ENCODE assay signal across 8 cellular contexts in the genomic region with DNA sequence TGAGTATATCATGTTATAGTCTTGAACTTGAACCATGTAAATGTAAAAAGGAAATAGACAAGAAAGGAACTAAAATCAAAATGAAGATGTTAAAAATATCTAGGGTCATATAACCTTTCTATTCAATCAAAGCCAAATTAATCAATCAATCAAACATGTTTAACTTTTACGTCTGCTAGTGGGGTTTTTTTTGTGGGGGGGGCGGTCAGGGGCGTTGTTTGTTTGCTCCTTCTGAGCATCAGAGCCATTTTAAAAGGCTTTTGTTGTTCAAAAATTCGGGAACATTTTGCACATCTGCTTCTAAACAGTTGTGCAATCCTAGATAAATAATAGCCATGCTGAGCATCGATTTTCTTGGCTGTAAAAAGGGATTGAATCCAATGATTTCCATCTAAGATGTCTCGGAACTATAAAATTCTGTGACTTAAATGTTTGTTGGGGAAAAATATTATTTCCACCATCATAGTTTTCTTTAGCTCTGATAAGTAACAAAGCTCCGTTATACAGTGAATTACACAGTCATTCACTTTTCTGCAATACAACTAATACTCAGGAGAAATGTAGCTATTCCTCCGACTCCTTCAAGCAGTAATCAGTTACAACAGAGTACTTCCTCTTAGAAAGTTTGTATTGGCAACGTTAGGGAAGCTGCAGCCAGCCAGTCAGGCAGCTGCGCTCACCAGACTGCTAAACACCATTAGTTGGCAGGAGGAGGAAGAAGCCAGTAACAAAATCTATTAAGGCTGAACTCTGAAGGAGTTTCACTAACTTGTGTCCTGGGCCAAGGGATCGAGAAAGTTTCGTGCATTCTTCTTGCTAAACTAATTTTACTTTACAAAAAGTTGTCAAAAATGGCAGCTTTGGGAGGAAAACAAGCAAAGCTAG. TPM values are rescaled to one million over a fixed set of nuclear protein-coding genes. Genes with fewer than 3 reads are reported as not detected.
DNase-seq lines count a peak whose midpoint lies in the region; ATAC-seq and TF ChIP-seq lines count a peak whose summit lies in the region.

No MANE protein-coding gene starts in this region.

- TF ChIP-seq POLR2A in NB4 (IDR thresholded peaks at IDR 0.05; ENCODE audit: extremely low read depth, insufficient read length) = no peak
- peak in 1 of 2 donors; percentile 33 for TF ChIP-seq POLR2A in tibial nerve (IDR thresholded peaks at IDR 0.05)

- no peaks in the 10 kb centered on the region for H3K36me3 ChIP-seq in tibial nerve

- H3K27me3 ChIP-seq in dorsolateral prefrontal cortex (no peaks in the 10 kb centered on the region), tibial nerve (no peaks in the 10 kb centered on the region)

- no peaks in the 10 kb centered on the region for H3K36me3 Mint-ChIP-seq in mesothelial cell of epicardium
- no peaks in the 10 kb centered on the region for H3K36me3 Mint-ChIP-seq in activated T-helper 2 cell treated with anti-CD3 and anti-CD28 coated beads, Interferon-gamma antibody, Interleukin-2, Interleukin-4, amounts not matched to agents 10 μg/mL and 5 μg/mL and 100 μg/mL, durations not matched to agents 14 hours and 24 hours and 36 hours (ENCODE audit: low read depth)

- peaks cover 0 to 65% (median 25%) of the 10 kb centered on the region in 4 donors for H3K4me1 ChIP-seq in tibial nerve

- H3K4me3 ChIP-seq in NB4 (ENCODE audit: low read depth, low read length) (no peak overlapping the region), dorsolateral prefrontal cortex (peak overlapping the region; percentile 35 to 88 (median 79)), tibial nerve (peak overlapping the region; percentile 64 to 72 (median 68))

- peak; percentile 86 for DNase-seq in Ammon's horn (ENCODE audit: low spot score)
- DNase-seq in NB4 (ENCODE audit: low read depth) = peak; percentile 60
- peak in 7 of 10 donors; percentile 24 to 59 (median 50) for DNase-seq in dorsolateral prefrontal cortex
- DNase-seq in mesothelial cell of epicardium (ENCODE audit: low spot score in 2 of 2, unreplicated experiment in 2 of 2) = no peak
- DNase-seq in tibial nerve (ENCODE audit: low spot score in 2 of 2) = peak; percentile 32 to 61
- no peak for DNase-seq in activated T-helper 2 cell treated with anti-CD3 and anti-CD28 coated beads, Interferon-gamma antibody, Interleukin-2, Interleukin-4, amounts not matched to agents 10 μg/mL and 5 μg/mL and 100 μg/mL, durations not matched to agents 14 hours and 24 hours and 36 hours (ENCODE audit: low spot score)
- no peak for DNase-seq in GM20000 (ENCODE audit: low spot score)

- TF ChIP-seq CTCF in NB4 (IDR thresholded peaks at IDR 0.05; ENCODE audit: low read depth, low read length) = no peak
- peak in 4 of 56 donors; percentile 10 to 19 (median 14) for TF ChIP-seq CTCF in dorsolateral prefrontal cortex (IDR thresholded peaks at IDR 0.05 in 54 of 56, conservative IDR thresholded peaks at IDR 0.05 in 2 of 56; ENCODE audit: low read depth in 1 of 56, partially characterized antibody in 56 of 56)
- no peak for TF ChIP-seq CTCF in mesothelial cell of epicardium (IDR thresholded peaks at IDR 0.05; ENCODE audit: unreplicated experiment)
- no peak for TF ChIP-seq CTCF in tibial nerve (IDR thresholded peaks at IDR 0.05)
- no peak for TF ChIP-seq CTCF in GM20000 (IDR thresholded peaks at IDR 0.05; ENCODE audit: extremely low read depth, missing control alignments)

- H3K4me3 Mint-ChIP-seq in mesothelial cell of epicardium = peak overlapping the region; percentile 90
- no peak overlapping the region for H3K4me3 Mint-ChIP-seq in activated T-helper 2 cell treated with anti-CD3 and anti-CD28 coated beads, Interferon-gamma antibody, Interleukin-2, Interleukin-4, amounts not matched to agents 10 μg/mL and 5 μg/mL and 100 μg/mL, durations not matched to agents 14 hours and 24 hours and 36 hours (ENCODE audit: low read depth)

- no peaks in the 10 kb centered on the region for H3K27me3 Mint-ChIP-seq in mesothelial cell of epicardium (ENCODE audit: low read depth)
- peaks cover 26% of the 10 kb centered on the region for H3K27me3 Mint-ChIP-seq in activated T-helper 2 cell treated with anti-CD3 and anti-CD28 coated beads, Interferon-gamma antibody, Interleukin-2, Interleukin-4, amounts not matched to agents 10 μg/mL and 5 μg/mL and 100 μg/mL, durations not matched to agents 14 hours and 24 hours and 36 hours (ENCODE audit: low read depth)

- peaks cover 3% of the 10 kb centered on the region for H3K9me3 Mint-ChIP-seq in mesothelial cell of epicardium
- H3K9me3 Mint-ChIP-seq in activated T-helper 2 cell treated with anti-CD3 and anti-CD28 coated beads, Interferon-gamma antibody, Interleukin-2, Interleukin-4, amounts not matched to agents 10 μg/mL and 5 μg/mL and 100 μg/mL, durations not matched to agents 14 hours and 24 hours and 36 hours = no peaks in the 10 kb centered on the region

- TF ChIP-seq EP300 in tibial nerve (IDR thresholded peaks at IDR 0.05) = peak; percentile 54 to 83

- H3K27ac ChIP-seq in dorsolateral prefrontal cortex (peak overlapping the region; percentile 3 to 96 (median 89)), tibial nerve (peak overlapping the region; percentile 86 to 96 (median 93))

- H3K4me1 Mint-ChIP-seq in mesothelial cell of epicardium = peaks cover 30% of the 10 kb centered on the region
- peaks cover 14% of the 10 kb centered on the region for H3K4me1 Mint-ChIP-seq in activated T-helper 2 cell treated with anti-CD3 and anti-CD28 coated beads, Interferon-gamma antibody, Interleukin-2, Interleukin-4, amounts not matched to agents 10 μg/mL and 5 μg/mL and 100 μg/mL, durations not matched to agents 14 hours and 24 hours and 36 hours (ENCODE audit: low read depth)

- WGBS in tibial nerve, 2 donors = 4 to 5% methylated on average over 12 of the region's 12 CpGs

- ATAC-seq in HG02840 (IDR thresholded peaks at IDR 0.05; ENCODE audit: low FRiP score, unreplicated experiment) = no peak

- intact Hi-C loops in dorsolateral prefrontal cortex (cut with DNase I) = loop anchor here (1.0 to 2.0 kb wide), 2 partner anchors 24 to 25 kb away; no protein-coding TSS in a partner anchor
- intact Hi-C loops in activated T-helper 2 cell treated with anti-CD3 and anti-CD28 coated beads, Interferon-gamma antibody, Interleukin-2, Interleukin-4, amounts not matched to agents 10 μg/mL and 5 μg/mL and 100 μg/mL, durations not matched to agents 14 hours and 24 hours and 36 hours (cut with micrococcal nuclease) = no loop called here

- no peaks in the 10 kb centered on the region for H3K9me3 ChIP-seq in tibial nerve

- H3K27ac Mint-ChIP-seq in mesothelial cell of epicardium = peak overlapping the region; percentile 18
- H3K27ac Mint-ChIP-seq in activated T-helper 2 cell treated with anti-CD3 and anti-CD28 coated beads, Interferon-gamma antibody, Interleukin-2, Interleukin-4, amounts not matched to agents 10 μg/mL and 5 μg/mL and 100 μg/mL, durations not matched to agents 14 hours and 24 hours and 36 hours = no peak overlapping the region

RNA-seq across cellular contexts. Expression of a gene that starts 2.1 kb away (rescaled TPM):
- total RNA-seq in dorsolateral prefrontal cortex (10 to 100 TPM; 20.0 to 77.4 (median 33.9) TPM), mesothelial cell of epicardium (17.7 to 18.1 TPM (median 17.9 TPM) in 3 replicates), tibial nerve (10 to 100 TPM; 51.3 to 59.1 (median 57.1) TPM)
- 1.2 and 1.4 TPM in 2 replicates for total RNA-seq in activated T-helper 2 cell treated with anti-CD3 and anti-CD28 coated beads, Interferon-gamma antibody, Interleukin-2, Interleukin-4, amounts not matched to agents 10 μg/mL and 5 μg/mL and 100 μg/mL, durations not matched to agents 14 hours and 24 hours and 36 hours

Comparison
In these comparisons a context has a peak if more than half of its experiments do, and no peak if none do; other contexts are left out.
1. DNase-seq: peak in Ammon's horn (single experiment), NB4 (single experiment), dorsolateral prefrontal cortex (7 of 10) and tibial nerve (2 of 2); none in mesothelial cell of epicardium (0 of 2), activated T-helper 2 cell treated with anti-CD3 and anti-CD28 coated beads, Interferon-gamma antibody, Interleukin-2, Interleukin-4, amounts not matched to agents 10 μg/mL and 5 μg/mL and 100 μg/mL, durations not matched to agents 14 hours and 24 hours and 36 hours (single experiment) and GM20000 (single experiment).